In genomic region chr9:136107155-136107952, GRCh38 we compare ENCODE assay signal across 1 cellular context.
TF ChIP-seq lines count a peak whose summit lies in the region.

No MANE protein-coding gene starts in this region.

TF ChIP-seq in HCT116, 20 proteins besides CTCF, POLR2A, EP300 and RAD21 (continued from another document):
- no peak for TF ChIP-seq ZBTB33 (IDR thresholded peaks at IDR 0.05; ENCODE audit: extremely low read depth, insufficient replicate concordance, low read length)
- no peak for TF ChIP-seq REST (IDR thresholded peaks at IDR 0.05; ENCODE audit: low read depth)
- TF ChIP-seq CEBPB (IDR thresholded peaks at IDR 0.05; ENCODE audit: low read depth): no peak
- no peak for TF ChIP-seq EZH2phosphoT487 (IDR thresholded peaks at IDR 0.05; ENCODE audit: borderline replicate concordance)
- TF ChIP-seq POLR2AphosphoS5 (IDR thresholded peaks at IDR 0.05; ENCODE audit: low read depth, low read length): no peak
- no peak for TF ChIP-seq ZNF274 (IDR thresholded peaks at IDR 0.05; ENCODE audit: low read depth, low read length)
- no peak for TF ChIP-seq MAX (IDR thresholded peaks at IDR 0.05)
- TF ChIP-seq ZFX (IDR thresholded peaks at IDR 0.05): no peak
- TF ChIP-seq EGR1 (IDR thresholded peaks at IDR 0.05; ENCODE audit: low read depth): no peak
- TF ChIP-seq SRF (IDR thresholded peaks at IDR 0.05; ENCODE audit: low read depth): no peak
- TF ChIP-seq SIN3A (IDR thresholded peaks at IDR 0.05; ENCODE audit: low read depth): no peak
- TF ChIP-seq CBX3 (IDR thresholded peaks at IDR 0.05; ENCODE audit: low read depth): no peak
